Comparison of ENCODE assay signal across 14 cellular contexts in the genomic region with DNA sequence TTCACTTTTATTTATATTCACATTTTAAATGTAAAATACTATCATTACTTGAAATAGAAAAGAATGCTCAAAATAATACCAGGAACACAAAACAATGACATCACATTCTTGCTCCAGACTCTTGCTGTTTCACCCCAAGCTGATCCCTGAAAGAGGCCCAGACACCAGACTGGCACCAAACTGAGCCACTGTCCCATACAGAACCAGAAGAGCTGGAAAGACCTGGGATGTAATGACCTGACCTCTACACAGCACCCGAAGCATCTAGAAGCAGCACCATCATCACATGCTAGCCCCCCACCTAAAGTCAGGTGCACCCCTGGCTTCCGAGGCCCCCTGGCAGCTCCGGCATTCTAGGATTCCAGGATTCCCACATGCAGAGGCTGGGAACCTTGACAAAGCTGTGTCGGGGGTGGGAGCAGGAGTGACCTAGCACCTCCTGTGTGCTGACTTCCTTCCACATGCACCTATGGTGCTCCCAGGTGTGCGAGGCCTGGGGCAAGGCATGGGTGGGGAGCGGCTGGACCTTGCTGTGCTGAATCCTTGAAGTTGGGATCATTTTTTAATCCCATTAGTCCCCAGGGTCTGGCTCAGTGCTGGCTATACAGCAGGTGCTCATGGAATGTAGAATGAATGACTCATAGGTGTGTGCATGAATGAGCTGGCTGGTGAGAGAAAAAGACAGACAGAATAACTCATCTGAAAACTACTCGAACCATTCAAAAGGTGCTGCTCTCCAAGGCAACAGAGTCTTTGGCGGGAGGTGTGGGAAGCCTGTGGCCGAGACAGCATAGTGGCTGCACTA.
DNase-seq lines count a peak whose midpoint lies in the region; ATAC-seq, FAIRE-seq and TF ChIP-seq lines count a peak whose summit lies in the region.
"Had no signal": no experiment of that assay in that cellular context is flagged by ENCODE, and none has a peak within 500 bp of the region (broad histone marks: within the 10 kb centered on the region; RNA-seq: fewer than 3 reads in every experiment).

No MANE protein-coding gene starts in this region.

- BruUV-seq in HepG2 (replicated peaks; lab: Mats Ljungman, UMichigan), result no TSS peak

- peaks cover 26% of the 10 kb centered on the region for H3K4me1 Mint-ChIP-seq in astrocyte (ENCODE audit: low read depth, unreplicated experiment)
- H3K4me1 Mint-ChIP-seq: mesothelial cell of epicardium had no signal

- H3K27ac ChIP-seq in astrocyte (ENCODE audit: low read depth, low read length) (peak overlapping the region; percentile 50), HepG2 (ENCODE audit: extremely low read length, insufficient read depth, low read length) (no peak overlapping the region)
- H3K27ac ChIP-seq: heart left ventricle had no signal

- ATAC-seq in HepG2 (peak; percentile 22; the same call in 1 of the 3 replicates), HG02938 (IDR thresholded peaks at IDR 0.05; ENCODE audit: unreplicated experiment) (no peak)
- ATAC-seq: effector memory CD8-positive, alpha-beta T cell; heart left ventricle had no signal

- H3K4me3 ChIP-seq in astrocyte (ENCODE audit: insufficient read depth, low read depth, low read length), result peak overlapping the region; percentile 1
- no peak overlapping the region for H3K4me3 ChIP-seq in HepG2 (replicated peaks in 1 of 3; ENCODE audit: insufficient read depth in 1 of 3, low read depth in 2 of 3, low read length in 3 of 3)
- H3K4me3 ChIP-seq: heart left ventricle had no signal

- H3K27me3 Mint-ChIP-seq in astrocyte (ENCODE audit: low read depth, unreplicated experiment), result no peaks in the 10 kb centered on the region

- TF ChIP-seq CTCF in astrocyte (IDR thresholded peaks at IDR 0.05; ENCODE audit: insufficient read depth, low read depth, low read length) (no peak), HepG2 (CRISPR knock-in tag; IDR thresholded peaks at IDR 0.05) (no peak)

- H3K79me2 ChIP-seq in astrocyte (ENCODE audit: insufficient read depth, low read length) (no peaks in the 10 kb centered on the region), HepG2 (ENCODE audit: insufficient read depth, low read length) (no peaks in the 10 kb centered on the region)

- peak overlapping the region; percentile 50 for H3K4me3 Mint-ChIP-seq in astrocyte (ENCODE audit: unreplicated experiment)
- H3K4me3 Mint-ChIP-seq: effector memory CD8-positive, alpha-beta T cell; mesothelial cell of epicardium had no signal

- H3K27me3 ChIP-seq in astrocyte (ENCODE audit: insufficient read depth, low read length) (no peaks in the 10 kb centered on the region), HepG2 (ENCODE audit: control insufficient read depth in 1 of 2, insufficient read depth in 2 of 2, low read length in 2 of 2) (no peaks in the 10 kb centered on the region)

- H3K27ac Mint-ChIP-seq in astrocyte (ENCODE audit: unreplicated experiment), result peak overlapping the region; percentile 95
- H3K27ac Mint-ChIP-seq: effector memory CD8-positive, alpha-beta T cell; mesothelial cell of epicardium had no signal

- peak overlapping the region; percentile 32 for H3K4me2 ChIP-seq in astrocyte (ENCODE audit: low read length)
- no peak overlapping the region for H3K4me2 ChIP-seq in HepG2 (ENCODE audit: low read depth, low read length)

- H3K36me3 ChIP-seq in astrocyte (ENCODE audit: insufficient read depth, low read length), result no peaks in the 10 kb centered on the region
- H3K36me3 ChIP-seq in HepG2 (replicated peaks in 1 of 2; ENCODE audit: control insufficient read depth in 1 of 2, insufficient read depth in 2 of 2, low read length in 2 of 2), result peaks cover 2 to 20% of the 10 kb centered on the region in 2 experiments; a peak in 1 of 5 replicates
- H3K36me3 ChIP-seq: heart left ventricle had no signal

- H4K20me1 ChIP-seq in astrocyte (ENCODE audit: insufficient read depth, low read length), result no peaks in the 10 kb centered on the region
- no peaks in the 10 kb centered on the region for H4K20me1 ChIP-seq in HepG2 (ENCODE audit: insufficient read depth, low read length)

- H3K4me1 ChIP-seq in astrocyte (ENCODE audit: insufficient read depth, low read length), result peaks cover 29% of the 10 kb centered on the region
- peaks cover 1% of the 10 kb centered on the region; the same call in 1 of the 2 replicates for H3K4me1 ChIP-seq in HepG2 (ENCODE audit: insufficient read depth, low read length)

- no peak for TF ChIP-seq RAD21 in HepG2 (CRISPR knock-in tag; IDR thresholded peaks at IDR 0.05)

- no peaks in the 10 kb centered on the region for H3K9me3 Mint-ChIP-seq in astrocyte (ENCODE audit: unreplicated experiment)
- H3K9me3 Mint-ChIP-seq: effector memory CD8-positive, alpha-beta T cell; mesothelial cell of epicardium had no signal

- WGBS in HepG2 (ENCODE audit: low lambda C conversion rate), result 95% methylated on average over 4 of the region's 9 CpGs

- in situ Hi-C loops in HepG2 (cut with HindIII; ENCODE audit: extremely low pct_ligation_motif_present, low pct_unique_long_range_greater_than_20kb), result no loop called here

- no peak for TF ChIP-seq POLR2A in HepG2 (IDR thresholded peaks at IDR 0.05; ENCODE audit: insufficient read depth in 1 of 2, low read depth in 2 of 2, low read length in 2 of 2)

- intact Hi-C loops in HepG2 (cut with micrococcal nuclease; ENCODE audit: unreplicated experiment), result no loop called here

- H3K9ac ChIP-seq in astrocyte (ENCODE audit: low read length) (no peak overlapping the region), HepG2 (ENCODE audit: insufficient read depth, low read depth, low read length) (no peak overlapping the region)

- CTCF ChIA-PET in HepG2 (lab: Yijun Ruan, JAX; ENCODE audit: low intra/inter-chr PET ratio, low total read pairs), result no interaction called here

- POLR2A ChIA-PET in HepG2 (lab: Yijun Ruan, JAX), result no interaction called here

- H2AFZ ChIP-seq in astrocyte (ENCODE audit: low read depth, low read length), result no peak overlapping the region
- H2AFZ ChIP-seq in HepG2 (ENCODE audit: low read length), result no peak overlapping the region

- TF ChIP-seq EP300 in HepG2 (IDR thresholded peaks at IDR 0.05; ENCODE audit: low read depth in 2 of 2, low read length in 2 of 2) (no peak), HepG2 (CRISPR knock-in tag; IDR thresholded peaks at IDR 0.05; ENCODE audit: borderline replicate concordance) (no peak)

- FAIRE-seq in HTR-8/SVneo (lab: Jason Lieb, UNC) (no peak), astrocyte (lab: Jason Lieb, UNC) (peak; percentile 60), HepG2 (lab: Jason Lieb, UNC) (no peak), GM19239 (lab: Jason Lieb, UNC) (no peak)
- FAIRE-seq: D721Med had no signal

- no peaks in the 10 kb centered on the region for H3K9me3 ChIP-seq in astrocyte (ENCODE audit: insufficient read depth, low read depth, low read length)
- H3K9me3 ChIP-seq in HepG2 (ENCODE audit: low read length), result no peaks in the 10 kb centered on the region
- H3K9me3 ChIP-seq: heart left ventricle had no signal

- DNase-seq in EH (ENCODE audit: low read depth) (peak; percentile 31), HTR-8/SVneo (ENCODE audit: insufficient read length, low spot score) (peak; percentile 43), astrocyte (ENCODE audit: low read depth) (peak; percentile 81), HepG2 (ENCODE audit: low spot score) (peak; percentile 50), NCI-H748 (lab: John Stamatoyannopoulos, UW; ENCODE audit: unreplicated experiment) (no peak), GM19239 (ENCODE audit: insufficient read length, low spot score) (no peak)
- DNase-seq: effector memory CD8-positive, alpha-beta T cell; heart left ventricle; NCI-H146; stimulated activated CD4-positive, alpha-beta T cell treated with anti-CD3 and anti-CD28 coated beads, Interleukin-4, amount 100 ng/mL, for 4 hours; T1000 had no signal

- H3K36me3 Mint-ChIP-seq in astrocyte (ENCODE audit: low read depth, unreplicated experiment), result no peaks in the 10 kb centered on the region
- H3K36me3 Mint-ChIP-seq: mesothelial cell of epicardium had no signal

TF ChIP-seq in HepG2, 621 proteins besides CTCF, POLR2A, EP300 and RAD21:
- TF ChIP-seq FOSL2 (CRISPR knock-in tag; IDR thresholded peaks at IDR 0.05), result peak; percentile 49; the same call in 1 of the 2 replicates
- TF ChIP-seq ASH2L (IDR thresholded peaks at IDR 0.05; ENCODE audit: insufficient read length, low read depth, low read length), result no peak
- TF ChIP-seq, protein P1, sequence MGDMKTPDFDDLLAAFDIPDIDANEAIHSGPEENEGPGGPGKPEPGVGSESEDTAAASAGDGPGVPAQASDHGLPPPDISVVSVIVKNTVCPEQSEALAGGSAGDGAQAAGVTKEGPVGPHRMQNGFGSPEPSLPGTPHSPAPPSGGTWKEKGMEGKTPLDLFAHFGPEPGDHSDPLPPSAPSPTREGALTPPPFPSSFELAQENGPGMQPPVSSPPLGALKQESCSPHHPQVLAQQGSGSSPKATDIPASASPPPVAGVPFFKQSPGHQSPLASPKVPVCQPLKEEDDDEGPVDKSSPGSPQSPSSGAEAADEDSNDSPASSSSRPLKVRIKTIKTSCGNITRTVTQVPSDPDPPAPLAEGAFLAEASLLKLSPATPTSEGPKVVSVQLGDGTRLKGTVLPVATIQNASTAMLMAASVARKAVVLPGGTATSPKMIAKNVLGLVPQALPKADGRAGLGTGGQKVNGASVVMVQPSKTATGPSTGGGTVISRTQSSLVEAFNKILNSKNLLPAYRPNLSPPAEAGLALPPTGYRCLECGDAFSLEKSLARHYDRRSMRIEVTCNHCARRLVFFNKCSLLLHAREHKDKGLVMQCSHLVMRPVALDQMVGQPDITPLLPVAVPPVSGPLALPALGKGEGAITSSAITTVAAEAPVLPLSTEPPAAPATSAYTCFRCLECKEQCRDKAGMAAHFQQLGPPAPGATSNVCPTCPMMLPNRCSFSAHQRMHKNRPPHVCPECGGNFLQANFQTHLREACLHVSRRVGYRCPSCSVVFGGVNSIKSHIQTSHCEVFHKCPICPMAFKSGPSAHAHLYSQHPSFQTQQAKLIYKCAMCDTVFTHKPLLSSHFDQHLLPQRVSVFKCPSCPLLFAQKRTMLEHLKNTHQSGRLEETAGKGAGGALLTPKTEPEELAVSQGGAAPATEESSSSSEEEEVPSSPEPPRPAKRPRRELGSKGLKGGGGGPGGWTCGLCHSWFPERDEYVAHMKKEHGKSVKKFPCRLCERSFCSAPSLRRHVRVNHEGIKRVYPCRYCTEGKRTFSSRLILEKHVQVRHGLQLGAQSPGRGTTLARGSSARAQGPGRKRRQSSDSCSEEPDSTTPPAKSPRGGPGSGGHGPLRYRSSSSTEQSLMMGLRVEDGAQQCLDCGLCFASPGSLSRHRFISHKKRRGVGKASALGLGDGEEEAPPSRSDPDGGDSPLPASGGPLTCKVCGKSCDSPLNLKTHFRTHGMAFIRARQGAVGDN (CRISPR knock-in tag; IDR thresholded peaks at IDR 0.05), result 0 out of 2 replicates have a peak, but pooled peaks have one; percentile 8

Comparison
In these comparisons a context has a peak if more than half of its experiments do, and no peak if none do; other contexts are left out.
1. DNase-seq: peak in EH (single experiment), HTR-8/SVneo (single experiment), astrocyte (single experiment) and HepG2 (single experiment); none in NCI-H748 (single experiment) and GM19239 (single experiment).